30 cellular contexts compared by ENCODE assay signal in the genomic region with DNA sequence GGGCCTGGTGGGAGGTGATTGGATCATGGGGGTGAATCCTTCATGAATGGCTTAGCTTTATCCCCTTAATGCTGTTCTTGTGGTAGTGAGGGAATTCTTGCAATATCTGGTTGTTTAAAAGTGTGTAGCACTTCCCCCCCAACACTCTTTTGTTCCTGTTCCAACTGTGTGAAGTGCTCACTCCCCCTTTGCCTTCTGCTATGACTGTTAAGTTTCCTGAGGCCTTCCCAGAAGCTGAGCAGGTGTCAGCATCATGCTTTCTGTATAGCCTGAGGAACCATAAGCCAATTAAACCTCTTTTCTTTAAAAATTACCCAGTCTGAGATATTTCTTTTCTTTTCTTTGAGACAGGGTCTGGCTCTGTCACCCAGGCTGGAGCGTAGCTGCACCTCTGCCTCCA.
"Had no signal": no experiment of that assay in that cellular context is flagged by ENCODE, and none has a peak within 500 bp of the region (broad histone marks: within the 10 kb centered on the region; RNA-seq: fewer than 3 reads in every experiment).

No MANE protein-coding gene starts in this region.

- H3K4me2 ChIP-seq: hepatocyte, smooth muscle cell had no signal

- H2AFZ ChIP-seq: hepatocyte had no signal

- DNase-seq: cortex of kidney; dorsolateral prefrontal cortex; effector CD4-positive, alpha-beta T cell; foreskin fibroblast; gastrocnemius medialis; heart left ventricle; kidney; mesenchymal stem cell; mucosa of descending colon; naive B cell; nucleus accumbens; stimulated activated CD4-positive, alpha-beta T cell treated with anti-CD3 and anti-CD28 coated beads, Interleukin-12 subunit alpha, Interleukin-12 subunit beta, amount 100 ng/mL, for 4 hours; stimulated activated CD4-positive, alpha-beta T cell treated with anti-CD3 and anti-CD28 coated beads, Interleukin-1b, Interleukin-23, amount 100 ng/mL, for 48 hours; stimulated activated CD4-positive, alpha-beta T cell treated with anti-CD3 and anti-CD28 coated beads, Interleukin-4, amount 100 ng/mL, for 1 hour; transverse colon; upper lobe of right lung; uterus had no signal

- H3K4me1 ChIP-seq: prostate gland, suprapubic skin, upper lobe of right lung, uterus had no signal

- H3K9me3 Mint-ChIP-seq: mesothelial cell of epicardium; naive B cell; natural killer cell treated with Interleukin-12 subunit alpha and Interleukin-12 subunit beta and Interleukin-15 and Interleukin-18, amount 100 ng/mL, for 72 hours; neural crest cell; stimulated activated memory B cell treated with anti-CD40 and anti-IgM and Interleukin-4, amounts not matched to agents 10 μg/mL and 1 μg/mL and 100 μg/mL, for 72 hours; stimulated activated naive CD8-positive, alpha-beta T cell treated with anti-CD3 and anti-CD28 coated beads, Interleukin-15, Interleukin-2, amounts not matched to agents 100 ng/mL and 50 ng/mL, for 24 hours had no signal

- H3K27ac Mint-ChIP-seq: mesothelial cell of epicardium; natural killer cell treated with Interleukin-12 subunit alpha and Interleukin-12 subunit beta and Interleukin-15 and Interleukin-18, amount 100 ng/mL, for 72 hours; stimulated activated memory B cell treated with anti-CD40 and anti-IgM and Interleukin-4, amounts not matched to agents 10 μg/mL and 1 μg/mL and 100 μg/mL, for 72 hours; stimulated activated naive CD8-positive, alpha-beta T cell treated with anti-CD3 and anti-CD28 coated beads, Interleukin-15, Interleukin-2, amounts not matched to agents 100 ng/mL and 50 ng/mL, for 24 hours had no signal

- H3K4me3 ChIP-seq: dorsolateral prefrontal cortex, gastrocnemius medialis, heart left ventricle, hepatocyte, mucosa of descending colon, prostate gland, right atrium auricular region, smooth muscle cell, suprapubic skin, transverse colon, upper lobe of right lung, uterus had no signal

- H3K27ac ChIP-seq: dorsolateral prefrontal cortex, epithelial cell of prostate, gastrocnemius medialis, heart left ventricle, hepatocyte, prostate gland, right atrium auricular region, suprapubic skin, transverse colon, upper lobe of right lung, uterus had no signal

- H3K4me1 Mint-ChIP-seq: naive B cell; neural crest cell; stimulated activated memory B cell treated with anti-CD40 and anti-IgM and Interleukin-4, amounts not matched to agents 10 μg/mL and 1 μg/mL and 100 μg/mL, for 72 hours had no signal

- H3K36me3 ChIP-seq: gastrocnemius medialis, heart left ventricle, prostate gland, right atrium auricular region, suprapubic skin, transverse colon, upper lobe of right lung, uterus had no signal

- H3K79me2 ChIP-seq: hepatocyte had no signal

- H3K9me3 ChIP-seq: gastrocnemius medialis, mucosa of descending colon, prostate gland, right atrium auricular region, suprapubic skin, transverse colon, upper lobe of right lung, uterus had no signal

- H3K27me3 Mint-ChIP-seq: naive B cell had no signal

- H3K36me3 Mint-ChIP-seq: mesothelial cell of epicardium; naive B cell; natural killer cell treated with Interleukin-12 subunit alpha and Interleukin-12 subunit beta and Interleukin-15 and Interleukin-18, amount 100 ng/mL, for 72 hours; stimulated activated memory B cell treated with anti-CD40 and anti-IgM and Interleukin-4, amounts not matched to agents 10 μg/mL and 1 μg/mL and 100 μg/mL, for 72 hours had no signal

- H3K27me3 ChIP-seq: gastrocnemius medialis, heart left ventricle, hepatocyte, right atrium auricular region, suprapubic skin, transverse colon, upper lobe of right lung, uterus had no signal

- H3K4me3 Mint-ChIP-seq: mesothelial cell of epicardium; naive B cell; natural killer cell treated with Interleukin-12 subunit alpha and Interleukin-12 subunit beta and Interleukin-15 and Interleukin-18, amount 100 ng/mL, for 72 hours; neural crest cell; stimulated activated memory B cell treated with anti-CD40 and anti-IgM and Interleukin-4, amounts not matched to agents 10 μg/mL and 1 μg/mL and 100 μg/mL, for 72 hours; stimulated activated naive CD8-positive, alpha-beta T cell treated with anti-CD3 and anti-CD28 coated beads, Interleukin-15, Interleukin-2, amounts not matched to agents 100 ng/mL and 50 ng/mL, for 24 hours had no signal

- ATAC-seq: esophagus mucosa, gastrocnemius medialis, sciatic nerve, upper lobe of right lung had no signal
